9 cellular contexts compared by ENCODE assay signal in genomic region chr15:58457466-58457965, GRCh38. TPM values are rescaled to one million over a fixed set of nuclear protein-coding genes. Genes with fewer than 3 reads are reported as not detected.
DNase-seq lines count a peak whose midpoint lies in the region; ATAC-seq and TF ChIP-seq lines count a peak whose summit lies in the region.
"Had no signal": no experiment of that assay in that cellular context is flagged by ENCODE, and none has a peak within 500 bp of the region (broad histone marks: within the 10 kb centered on the region; RNA-seq: fewer than 3 reads in every experiment).

No MANE protein-coding gene starts in this region.

- H3K27ac ChIP-seq in PC-3 (ENCODE audit: low read length) (peak overlapping the region; percentile 96), ovary (no peak overlapping the region)

- ATAC-seq in GM18517 (IDR thresholded peaks at IDR 0.05; ENCODE audit: unreplicated experiment) (peak; percentile 57), HG02759 (IDR thresholded peaks at IDR 0.05; ENCODE audit: unreplicated experiment) (peak; percentile 66), PC-3 (peak; percentile 89), GM21576 (IDR thresholded peaks at IDR 0.05; ENCODE audit: unreplicated experiment) (no peak)

- H3K9me3 ChIP-seq in PC-3 (ENCODE audit: low read length) (no peaks in the 10 kb centered on the region), ovary (no peaks in the 10 kb centered on the region)

- H3K4me3 ChIP-seq in PC-3 (ENCODE audit: low read length) (peak overlapping the region; percentile 20; the same call in 1 of the 2 replicates), fibroblast of villous mesenchyme (ENCODE audit: low read depth, low read length) (no peak overlapping the region), ovary (no peak overlapping the region)

- TF ChIP-seq CTCF in PC-3 (conservative IDR thresholded peaks at IDR 0.05; ENCODE audit: low read depth, low read length) (no peak), fibroblast of villous mesenchyme (IDR thresholded peaks at IDR 0.05; ENCODE audit: insufficient read depth, low read depth, low read length) (no peak), ovary (IDR thresholded peaks at IDR 0.05) (no peak)

- H3K79me2 ChIP-seq in PC-3 (ENCODE audit: low read length), result no peaks in the 10 kb centered on the region

- H3K9me2 ChIP-seq in PC-3 (replicated peaks; ENCODE audit: low read length), result no peaks in the 10 kb centered on the region

- H2AFZ ChIP-seq in PC-3 (ENCODE audit: low read length), result no peak overlapping the region

- peak overlapping the region; percentile 63 for H3K9ac ChIP-seq in PC-3 (ENCODE audit: low read length)

- no peaks in the 10 kb centered on the region for H3K27me3 ChIP-seq in PC-3 (ENCODE audit: low read length)
- no peaks in the 10 kb centered on the region for H3K27me3 ChIP-seq in ovary

- POLR2A ChIA-PET in PC-3 (lab: Charles Lee; ENCODE audit: unreplicated experiment), result no interaction called here

- TF ChIP-seq EP300 in ovary (IDR thresholded peaks at IDR 0.05), result no peak

- peak overlapping the region; percentile 71 for H3K4me2 ChIP-seq in PC-3 (ENCODE audit: low read length)

- H3F3A ChIP-seq in PC-3 (ENCODE audit: low read length, unreplicated experiment), result peaks cover 7% of the 10 kb centered on the region

- peak; percentile 91 for DNase-seq in PC-3
- DNase-seq in fibroblast of villous mesenchyme (ENCODE audit: low read depth), result peak; percentile 95
- no peak for DNase-seq in midbrain (lab: John Stamatoyannopoulos, UW)
- DNase-seq in NCI-H1694 (lab: John Stamatoyannopoulos, UW), result no peak
- DNase-seq in ovary, result no peak

- intact Hi-C loops in PC-3 (cut with micrococcal nuclease) (loop anchor here (5.0 kb wide), 1 partner anchor 115 kb away; no protein-coding TSS in a partner anchor), ovary (cut with DNase I) (no loop called here)

- no peak for TF ChIP-seq POLR2A in ovary (IDR thresholded peaks at IDR 0.05)

- H4K20me1 ChIP-seq in PC-3 (ENCODE audit: low read length), result no peaks in the 10 kb centered on the region

- CTCF ChIA-PET in PC-3 (lab: Charles Lee), result no interaction called here

- WGBS in ovary, 3 donors, result 74 to 85% (median 74%) methylated on average over 7 of the region's 7 CpGs

- no TSS peak for BruUV-seq in PC-3 (replicated peaks; lab: Mats Ljungman, UMichigan)

- peaks cover 53% of the 10 kb centered on the region for H3K4me1 ChIP-seq in PC-3 (ENCODE audit: insufficient read depth, low read length)
- H3K4me1 ChIP-seq in ovary (ENCODE audit: insufficient read depth), result no peaks in the 10 kb centered on the region

- H3K36me3 ChIP-seq in PC-3 (ENCODE audit: low read depth, low read length) (no peaks in the 10 kb centered on the region), ovary (no peaks in the 10 kb centered on the region)

RNA-seq across cellular contexts. Expression of gene LIPC, which starts 25.7 kb away (rescaled TPM):
- not detected in 2 replicates for total RNA-seq in PC-3 (2014; rRNA removed)
- total RNA-seq in fibroblast of villous mesenchyme, result 0.86 and 0.97 TPM in 2 replicates
- total RNA-seq in ovary, result under 1 TPM; 0.28 to 0.82 (median 0.72) TPM
- 1 to 10 TPM in 1 of 2 donors, under 1 TPM in 1; 0.31 to 1.1 TPM for polyA plus RNA-seq in ovary
- polyA plus RNA-seq: neural cell had no signal

Comparison
In these comparisons a context has a peak if more than half of its experiments do, and no peak if none do; other contexts are left out.
1. DNase-seq: peak in PC-3 (single experiment) and fibroblast of villous mesenchyme (single experiment); none in midbrain (single experiment), NCI-H1694 (single experiment) and ovary (0 of 5).